In genomic region chr5:157994906-157995519, GRCh38 we compare ENCODE assay signal across 1 cellular context.
TF ChIP-seq lines count a peak whose summit lies in the region.

No MANE protein-coding gene starts in this region.

TF ChIP-seq in HepG2, 621 proteins besides CTCF, POLR2A, EP300 and RAD21 (continued from another document and continues in another):
- TF ChIP-seq THYN1 (CRISPR knock-in tag; IDR thresholded peaks at IDR 0.05; ENCODE audit: borderline replicate concordance, low read depth) (no peak), THAP11 (CRISPR knock-in tag; IDR thresholded peaks at IDR 0.05) (0 out of 2 replicates have a peak, but pooled peaks have one; percentile 19), ZFP91 (CRISPR knock-in tag; IDR thresholded peaks at IDR 0.05; ENCODE audit: borderline replicate concordance) (0 out of 2 replicates have a peak, but pooled peaks have one; percentile 24), ZBTB33 (CRISPR knock-in tag; IDR thresholded peaks at IDR 0.05) (no peak), ZNF264 (CRISPR knock-in tag; IDR thresholded peaks at IDR 0.05) (no peak), PHF8 (CRISPR knock-in tag; IDR thresholded peaks at IDR 0.05) (no peak), ZNF468 (CRISPR knock-in tag; IDR thresholded peaks at IDR 0.05) (no peak), ATRX (CRISPR knock-in tag; IDR thresholded peaks at IDR 0.05; ENCODE audit: borderline replicate concordance) (no peak), MTF2 (CRISPR knock-in tag; IDR thresholded peaks at IDR 0.05; ENCODE audit: borderline replicate concordance) (no peak), FUBP1 (CRISPR knock-in tag; IDR thresholded peaks at IDR 0.05; ENCODE audit: borderline replicate concordance) (no peak), MAFG (CRISPR knock-in tag; IDR thresholded peaks at IDR 0.05) (no peak), ZNF224 (CRISPR knock-in tag; IDR thresholded peaks at IDR 0.05) (no peak), ZNF777 (CRISPR knock-in tag; IDR thresholded peaks at IDR 0.05) (no peak), ZNF331 (CRISPR knock-in tag; IDR thresholded peaks at IDR 0.05) (no peak), SP140L (CRISPR knock-in tag; IDR thresholded peaks at IDR 0.05; ENCODE audit: borderline replicate concordance) (no peak), MED13 (CRISPR knock-in tag; IDR thresholded peaks at IDR 0.05) (no peak), ZKSCAN1 (IDR thresholded peaks at IDR 0.05; ENCODE audit: low read length) (no peak), RAD51 (IDR thresholded peaks at IDR 0.05; ENCODE audit: borderline replicate concordance) (no peak), ZNF816 (CRISPR knock-in tag; IDR thresholded peaks at IDR 0.05; ENCODE audit: borderline replicate concordance) (no peak), ZMYM4 (CRISPR knock-in tag; IDR thresholded peaks at IDR 0.05) (0 out of 2 replicates have a peak, but pooled peaks have one; percentile 29), ATF6 (CRISPR knock-in tag; conservative IDR thresholded peaks at IDR 0.05) (no peak), SNRNP70 (IDR thresholded peaks at IDR 0.05; ENCODE audit: low read depth, low read length) (no peak), ZNF569 (CRISPR knock-in tag; IDR thresholded peaks at IDR 0.05; ENCODE audit: borderline replicate concordance) (no peak), SMC3 (IDR thresholded peaks at IDR 0.05; ENCODE audit: low read length) (peak; percentile 85), GZF1 (CRISPR knock-in tag; IDR thresholded peaks at IDR 0.05) (no peak), ZNF33B (CRISPR knock-in tag; IDR thresholded peaks at IDR 0.05) (no peak), REPIN1 (CRISPR knock-in tag; IDR thresholded peaks at IDR 0.05; ENCODE audit: borderline replicate concordance, low read depth) (no peak), ZSCAN9 (CRISPR knock-in tag; IDR thresholded peaks at IDR 0.05; ENCODE audit: borderline replicate concordance) (no peak), IRX3 (CRISPR knock-in tag; IDR thresholded peaks at IDR 0.05; ENCODE audit: borderline replicate concordance, low read depth) (no peak), XRCC5 (optimal IDR thresholded peaks at IDR 0.05; ENCODE audit: low read length) (peak; percentile 76), ZNF263 (CRISPR knock-in tag; IDR thresholded peaks at IDR 0.05) (no peak), U2AF1 (optimal IDR thresholded peaks at IDR 0.05; ENCODE audit: low read depth, low read length) (no peak)
- TF ChIP-seq, protein P1, sequence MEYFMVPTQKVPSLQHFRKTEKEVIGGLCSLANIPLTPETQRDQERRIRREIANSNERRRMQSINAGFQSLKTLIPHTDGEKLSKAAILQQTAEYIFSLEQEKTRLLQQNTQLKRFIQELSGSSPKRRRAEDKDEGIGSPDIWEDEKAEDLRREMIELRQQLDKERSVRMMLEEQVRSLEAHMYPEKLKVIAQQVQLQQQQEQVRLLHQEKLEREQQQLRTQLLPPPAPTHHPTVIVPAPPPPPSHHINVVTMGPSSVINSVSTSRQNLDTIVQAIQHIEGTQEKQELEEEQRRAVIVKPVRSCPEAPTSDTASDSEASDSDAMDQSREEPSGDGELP (IDR thresholded peaks at IDR 0.05; ENCODE audit: borderline replicate concordance, low read depth), result no peak
- TF ChIP-seq, protein P2, sequence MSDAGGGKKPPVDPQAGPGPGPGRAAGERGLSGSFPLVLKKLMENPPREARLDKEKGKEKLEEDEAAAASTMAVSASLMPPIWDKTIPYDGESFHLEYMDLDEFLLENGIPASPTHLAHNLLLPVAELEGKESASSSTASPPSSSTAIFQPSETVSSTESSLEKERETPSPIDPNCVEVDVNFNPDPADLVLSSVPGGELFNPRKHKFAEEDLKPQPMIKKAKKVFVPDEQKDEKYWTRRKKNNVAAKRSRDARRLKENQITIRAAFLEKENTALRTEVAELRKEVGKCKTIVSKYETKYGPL (CRISPR knock-in tag; IDR thresholded peaks at IDR 0.05), result no peak
- TF ChIP-seq, protein P3, sequence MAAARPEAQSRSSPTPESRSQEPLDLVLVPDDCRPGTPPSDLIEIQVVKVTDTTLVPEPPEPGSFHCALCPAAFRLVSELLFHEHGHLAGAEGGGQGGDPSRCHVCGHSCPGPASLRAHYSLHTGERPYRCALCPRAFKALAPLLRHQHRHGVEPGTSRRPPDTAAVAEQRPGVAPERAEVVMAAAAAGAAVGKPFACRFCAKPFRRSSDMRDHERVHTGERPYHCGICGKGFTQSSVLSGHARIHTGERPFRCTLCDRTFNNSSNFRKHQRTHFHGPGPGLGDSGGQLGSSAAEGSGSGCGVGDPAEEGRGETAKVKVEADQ (CRISPR knock-in tag; IDR thresholded peaks at IDR 0.05; ENCODE audit: borderline replicate concordance), result no peak
- TF ChIP-seq, protein P4, sequence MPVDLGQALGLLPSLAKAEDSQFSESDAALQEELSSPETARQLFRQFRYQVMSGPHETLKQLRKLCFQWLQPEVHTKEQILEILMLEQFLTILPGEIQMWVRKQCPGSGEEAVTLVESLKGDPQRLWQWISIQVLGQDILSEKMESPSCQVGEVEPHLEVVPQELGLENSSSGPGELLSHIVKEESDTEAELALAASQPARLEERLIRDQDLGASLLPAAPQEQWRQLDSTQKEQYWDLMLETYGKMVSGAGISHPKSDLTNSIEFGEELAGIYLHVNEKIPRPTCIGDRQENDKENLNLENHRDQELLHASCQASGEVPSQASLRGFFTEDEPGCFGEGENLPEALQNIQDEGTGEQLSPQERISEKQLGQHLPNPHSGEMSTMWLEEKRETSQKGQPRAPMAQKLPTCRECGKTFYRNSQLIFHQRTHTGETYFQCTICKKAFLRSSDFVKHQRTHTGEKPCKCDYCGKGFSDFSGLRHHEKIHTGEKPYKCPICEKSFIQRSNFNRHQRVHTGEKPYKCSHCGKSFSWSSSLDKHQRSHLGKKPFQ (CRISPR knock-in tag; IDR thresholded peaks at IDR 0.05; ENCODE audit: insufficient replicate concordance), result no peak
- TF ChIP-seq, protein P5, sequence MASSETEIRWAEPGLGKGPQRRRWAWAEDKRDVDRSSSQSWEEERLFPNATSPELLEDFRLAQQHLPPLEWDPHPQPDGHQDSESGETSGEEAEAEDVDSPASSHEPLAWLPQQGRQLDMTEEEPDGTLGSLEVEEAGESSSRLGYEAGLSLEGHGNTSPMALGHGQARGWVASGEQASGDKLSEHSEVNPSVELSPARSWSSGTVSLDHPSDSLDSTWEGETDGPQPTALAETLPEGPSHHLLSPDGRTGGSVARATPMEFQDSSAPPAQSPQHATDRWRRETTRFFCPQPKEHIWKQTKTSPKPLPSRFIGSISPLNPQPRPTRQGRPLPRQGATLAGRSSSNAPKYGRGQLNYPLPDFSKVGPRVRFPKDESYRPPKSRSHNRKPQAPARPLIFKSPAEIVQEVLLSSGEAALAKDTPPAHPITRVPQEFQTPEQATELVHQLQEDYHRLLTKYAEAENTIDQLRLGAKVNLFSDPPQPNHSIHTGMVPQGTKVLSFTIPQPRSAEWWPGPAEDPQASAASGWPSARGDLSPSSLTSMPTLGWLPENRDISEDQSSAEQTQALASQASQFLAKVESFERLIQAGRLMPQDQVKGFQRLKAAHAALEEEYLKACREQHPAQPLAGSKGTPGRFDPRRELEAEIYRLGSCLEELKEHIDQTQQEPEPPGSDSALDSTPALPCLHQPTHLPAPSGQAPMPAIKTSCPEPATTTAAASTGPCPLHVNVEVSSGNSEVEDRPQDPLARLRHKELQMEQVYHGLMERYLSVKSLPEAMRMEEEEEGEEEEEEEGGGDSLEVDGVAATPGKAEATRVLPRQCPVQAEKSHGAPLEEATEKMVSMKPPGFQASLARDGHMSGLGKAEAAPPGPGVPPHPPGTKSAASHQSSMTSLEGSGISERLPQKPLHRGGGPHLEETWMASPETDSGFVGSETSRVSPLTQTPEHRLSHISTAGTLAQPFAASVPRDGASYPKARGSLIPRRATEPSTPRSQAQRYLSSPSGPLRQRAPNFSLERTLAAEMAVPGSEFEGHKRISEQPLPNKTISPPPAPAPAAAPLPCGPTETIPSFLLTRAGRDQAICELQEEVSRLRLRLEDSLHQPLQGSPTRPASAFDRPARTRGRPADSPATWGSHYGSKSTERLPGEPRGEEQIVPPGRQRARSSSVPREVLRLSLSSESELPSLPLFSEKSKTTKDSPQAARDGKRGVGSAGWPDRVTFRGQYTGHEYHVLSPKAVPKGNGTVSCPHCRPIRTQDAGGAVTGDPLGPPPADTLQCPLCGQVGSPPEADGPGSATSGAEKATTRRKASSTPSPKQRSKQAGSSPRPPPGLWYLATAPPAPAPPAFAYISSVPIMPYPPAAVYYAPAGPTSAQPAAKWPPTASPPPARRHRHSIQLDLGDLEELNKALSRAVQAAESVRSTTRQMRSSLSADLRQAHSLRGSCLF (CRISPR knock-in tag; IDR thresholded peaks at IDR 0.05; ENCODE audit: borderline replicate concordance), result no peak
- TF ChIP-seq, protein P6, sequence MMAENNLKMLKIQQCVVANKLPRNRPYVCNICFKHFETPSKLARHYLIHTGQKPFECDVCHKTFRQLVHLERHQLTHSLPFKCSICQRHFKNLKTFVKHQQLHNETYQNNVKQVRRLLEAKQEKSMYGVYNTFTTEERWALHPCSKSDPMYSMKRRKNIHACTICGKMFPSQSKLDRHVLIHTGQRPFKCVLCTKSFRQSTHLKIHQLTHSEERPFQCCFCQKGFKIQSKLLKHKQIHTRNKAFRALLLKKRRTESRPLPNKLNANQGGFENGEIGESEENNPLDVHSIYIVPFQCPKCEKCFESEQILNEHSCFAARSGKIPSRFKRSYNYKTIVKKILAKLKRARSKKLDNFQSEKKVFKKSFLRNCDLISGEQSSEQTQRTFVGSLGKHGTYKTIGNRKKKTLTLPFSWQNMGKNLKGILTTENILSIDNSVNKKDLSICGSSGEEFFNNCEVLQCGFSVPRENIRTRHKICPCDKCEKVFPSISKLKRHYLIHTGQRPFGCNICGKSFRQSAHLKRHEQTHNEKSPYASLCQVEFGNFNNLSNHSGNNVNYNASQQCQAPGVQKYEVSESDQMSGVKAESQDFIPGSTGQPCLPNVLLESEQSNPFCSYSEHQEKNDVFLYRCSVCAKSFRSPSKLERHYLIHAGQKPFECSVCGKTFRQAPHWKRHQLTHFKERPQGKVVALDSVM (CRISPR knock-in tag; IDR thresholded peaks at IDR 0.05), result no peak
